In the genomic region with DNA sequence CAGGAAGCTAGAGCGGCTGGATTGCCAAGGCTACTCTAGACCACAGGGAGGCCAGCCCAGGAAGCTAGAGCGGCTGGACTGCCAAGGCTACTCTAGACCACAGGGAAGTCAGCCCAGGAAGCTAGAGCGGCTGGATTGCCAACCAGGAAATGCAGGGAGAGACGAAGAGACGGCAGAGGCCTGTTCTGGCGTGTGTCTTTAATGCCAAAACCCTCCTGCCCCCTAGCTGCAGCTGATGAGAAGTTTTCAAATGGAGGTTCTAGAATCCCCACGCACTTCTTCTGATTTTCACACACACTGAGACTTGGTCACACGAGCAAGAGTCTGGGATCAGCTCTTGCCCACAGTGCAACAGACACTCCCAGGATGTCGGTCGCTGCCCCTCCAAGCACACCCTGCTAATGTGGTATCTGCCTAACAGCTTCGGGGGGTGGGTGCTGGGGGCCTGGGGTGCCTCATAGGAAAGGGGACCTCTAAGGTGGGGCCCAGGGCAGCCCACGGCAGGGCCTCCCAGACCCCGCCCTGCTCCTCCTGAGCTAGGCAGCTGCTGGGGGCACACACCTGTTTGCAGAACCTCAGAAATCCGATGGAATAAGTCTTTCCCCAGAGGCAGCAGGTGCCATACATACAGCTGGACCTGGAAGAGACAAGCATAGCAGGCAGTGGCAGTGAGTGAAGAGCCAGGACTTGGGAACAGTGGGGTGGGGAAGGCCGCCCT, we compare ENCODE assay signal across 8 cellular contexts. TPM values are rescaled to one million over a fixed set of nuclear protein-coding genes. Genes with fewer than 3 reads are reported as not detected.
DNase-seq lines count a peak whose midpoint lies in the region; ATAC-seq and TF ChIP-seq lines count a peak whose summit lies in the region.
"Had no signal": no experiment of that assay in that cellular context is flagged by ENCODE, and none has a peak within 500 bp of the region (broad histone marks: within the 10 kb centered on the region; RNA-seq: fewer than 3 reads in every experiment).

No MANE protein-coding gene starts in this region.

- intact Hi-C loops in left ventricle myocardium superior (cut with micrococcal nuclease): no loop called here

- peak; percentile 50 for TF ChIP-seq CTCF in GM12864 (IDR thresholded peaks at IDR 0.05; ENCODE audit: low read depth, low read length, missing control alignments)

- no peak overlapping the region for H3K27ac Mint-ChIP-seq in activated naive CD8-positive, alpha-beta T cell treated with anti-CD3 and anti-CD28 coated beads, Interleukin-2, amount 10 ng/mL, durations not matched to agents 7 days and 5 days
- H3K27ac Mint-ChIP-seq: T-helper 1 cell treated with Interleukin-12 subunit alpha and Interleukin-12 subunit beta and Interleukin-4 antibody, amounts not matched to agents 30 μg/mL and 1 μg/mL, for 36 hours had no signal

- POLR2A ChIA-PET in activated naive CD8-positive, alpha-beta T cell treated with anti-CD3 and anti-CD28 coated beads, Interleukin-2, amount 10 ng/mL, durations not matched to agents 7 days and 5 days (lab: Charles Lee): interaction anchor here (0.6 kb wide), 1 partner anchor 48 kb away, joined by 3 read pairs; the partner anchor contains the start of gene PLA2G6

- no peak for DNase-seq in GM12864 (ENCODE audit: low read depth)
- DNase-seq in NCI-H526 treated with DMSO at 0.1 percent for 48 hours (lab: John Stamatoyannopoulos, UW): peak; percentile 1
- DNase-seq in activated naive CD8-positive, alpha-beta T cell treated with anti-CD3 and anti-CD28 coated beads, Interleukin-2, amount 10 ng/mL, durations not matched to agents 7 days and 5 days: peak; percentile 45
- peak; percentile 71 for DNase-seq in left ventricle myocardium superior
- peak; percentile 15 for DNase-seq in stimulated activated CD8-positive, alpha-beta memory T cell treated with anti-CD3 and anti-CD28 coated beads, Interleukin-12 subunit alpha, Interleukin-12 subunit beta, amount 100 ng/mL, for 4 hours (ENCODE audit: low read depth)
- no peak for DNase-seq in SHP77 treated with DMSO at 0.1 percent for 48 hours (lab: John Stamatoyannopoulos, UW)
- no peak for DNase-seq in NCI-H2081 treated with DMSO at 0.1 percent for 48 hours (lab: John Stamatoyannopoulos, UW)

- no peaks in the 10 kb centered on the region for H3K4me1 Mint-ChIP-seq in activated naive CD8-positive, alpha-beta T cell treated with anti-CD3 and anti-CD28 coated beads, Interleukin-2, amount 10 ng/mL, durations not matched to agents 7 days and 5 days

- peak; percentile 69 for ATAC-seq in activated naive CD8-positive, alpha-beta T cell treated with anti-CD3 and anti-CD28 coated beads, Interleukin-2, amount 10 ng/mL, durations not matched to agents 7 days and 5 days (ENCODE audit: low read depth)
- ATAC-seq in left ventricle myocardium superior: peak; percentile 49

- H3K4me3 ChIP-seq in GM12864 (ENCODE audit: low read depth, low read length): no peak overlapping the region

- peaks cover 4% of the 10 kb centered on the region for H3K36me3 Mint-ChIP-seq in activated naive CD8-positive, alpha-beta T cell treated with anti-CD3 and anti-CD28 coated beads, Interleukin-2, amount 10 ng/mL, durations not matched to agents 7 days and 5 days

- no peaks in the 10 kb centered on the region for H3K27me3 Mint-ChIP-seq in activated naive CD8-positive, alpha-beta T cell treated with anti-CD3 and anti-CD28 coated beads, Interleukin-2, amount 10 ng/mL, durations not matched to agents 7 days and 5 days

- no peak overlapping the region for H3K4me3 Mint-ChIP-seq in activated naive CD8-positive, alpha-beta T cell treated with anti-CD3 and anti-CD28 coated beads, Interleukin-2, amount 10 ng/mL, durations not matched to agents 7 days and 5 days
- H3K4me3 Mint-ChIP-seq: T-helper 1 cell treated with Interleukin-12 subunit alpha and Interleukin-12 subunit beta and Interleukin-4 antibody, amounts not matched to agents 30 μg/mL and 1 μg/mL, for 36 hours had no signal

- H3K9me3 Mint-ChIP-seq in activated naive CD8-positive, alpha-beta T cell treated with anti-CD3 and anti-CD28 coated beads, Interleukin-2, amount 10 ng/mL, durations not matched to agents 7 days and 5 days: no peaks in the 10 kb centered on the region
- H3K9me3 Mint-ChIP-seq: T-helper 1 cell treated with Interleukin-12 subunit alpha and Interleukin-12 subunit beta and Interleukin-4 antibody, amounts not matched to agents 30 μg/mL and 1 μg/mL, for 36 hours had no signal

RNA-seq across cellular contexts. Expression of gene MAFF, which starts 28.5 kb away (rescaled TPM):
- total RNA-seq in activated naive CD8-positive, alpha-beta T cell treated with anti-CD3 and anti-CD28 coated beads, Interleukin-2, amount 10 ng/mL, durations not matched to agents 7 days and 5 days: 10 to 100 TPM; 10.8 to 12.8 TPM
- 5.3 TPM for total RNA-seq in left ventricle myocardium superior

RNA-seq across cellular contexts. Expression of gene TMEM184B, which starts 42.5 kb away (rescaled TPM):
- total RNA-seq in activated naive CD8-positive, alpha-beta T cell treated with anti-CD3 and anti-CD28 coated beads, Interleukin-2, amount 10 ng/mL, durations not matched to agents 7 days and 5 days: 10 to 100 TPM; 29.7 to 31.5 TPM
- 42.8 TPM for total RNA-seq in left ventricle myocardium superior

RNA-seq across cellular contexts. Expression of gene PLA2G6, which starts 48.6 kb away (rescaled TPM):
- total RNA-seq in activated naive CD8-positive, alpha-beta T cell treated with anti-CD3 and anti-CD28 coated beads, Interleukin-2, amount 10 ng/mL, durations not matched to agents 7 days and 5 days: 100 to 1,000 TPM in 1 of 2 experiments, 10 to 100 TPM in 1; 94.6 to 103 TPM
- 17.0 TPM for total RNA-seq in left ventricle myocardium superior

Comparison
In these comparisons a context has a peak if more than half of its experiments do, and no peak if none do; other contexts are left out.
1. DNase-seq: peak in NCI-H526 treated with DMSO at 0.1 percent for 48 hours (single experiment), activated naive CD8-positive, alpha-beta T cell treated with anti-CD3 and anti-CD28 coated beads, Interleukin-2, amount 10 ng/mL, durations not matched to agents 7 days and 5 days (single experiment), left ventricle myocardium superior (single experiment) and stimulated activated CD8-positive, alpha-beta memory T cell treated with anti-CD3 and anti-CD28 coated beads, Interleukin-12 subunit alpha, Interleukin-12 subunit beta, amount 100 ng/mL, for 4 hours (single experiment); none in GM12864 (single experiment), SHP77 treated with DMSO at 0.1 percent for 48 hours (single experiment) and NCI-H2081 treated with DMSO at 0.1 percent for 48 hours (single experiment).